1 cellular context compared by ENCODE assay signal in genomic region chr20:19821605-19822004, GRCh38.
TF ChIP-seq lines count a peak whose summit lies in the region.

No MANE protein-coding gene starts in this region.

TF ChIP-seq in HepG2, 621 proteins besides CTCF, POLR2A, EP300 and RAD21:
- no peak for TF ChIP-seq ZNF318 (CRISPR knock-in tag; IDR thresholded peaks at IDR 0.05)
- no peak for TF ChIP-seq PLRG1 (conservative IDR thresholded peaks at IDR 0.05)
- TF ChIP-seq CCAR2 (optimal IDR thresholded peaks at IDR 0.05; ENCODE audit: low read depth, low read length): no peak
- TF ChIP-seq FOXO4 (CRISPR knock-in tag; conservative IDR thresholded peaks at IDR 0.05): 0 out of 2 replicates have a peak, but pooled peaks have one; percentile 18
- no peak for TF ChIP-seq FOXK1 (CRISPR knock-in tag; IDR thresholded peaks at IDR 0.05; ENCODE audit: borderline replicate concordance, low read depth)
